8 cellular contexts compared by ENCODE assay signal in the genomic region with DNA sequence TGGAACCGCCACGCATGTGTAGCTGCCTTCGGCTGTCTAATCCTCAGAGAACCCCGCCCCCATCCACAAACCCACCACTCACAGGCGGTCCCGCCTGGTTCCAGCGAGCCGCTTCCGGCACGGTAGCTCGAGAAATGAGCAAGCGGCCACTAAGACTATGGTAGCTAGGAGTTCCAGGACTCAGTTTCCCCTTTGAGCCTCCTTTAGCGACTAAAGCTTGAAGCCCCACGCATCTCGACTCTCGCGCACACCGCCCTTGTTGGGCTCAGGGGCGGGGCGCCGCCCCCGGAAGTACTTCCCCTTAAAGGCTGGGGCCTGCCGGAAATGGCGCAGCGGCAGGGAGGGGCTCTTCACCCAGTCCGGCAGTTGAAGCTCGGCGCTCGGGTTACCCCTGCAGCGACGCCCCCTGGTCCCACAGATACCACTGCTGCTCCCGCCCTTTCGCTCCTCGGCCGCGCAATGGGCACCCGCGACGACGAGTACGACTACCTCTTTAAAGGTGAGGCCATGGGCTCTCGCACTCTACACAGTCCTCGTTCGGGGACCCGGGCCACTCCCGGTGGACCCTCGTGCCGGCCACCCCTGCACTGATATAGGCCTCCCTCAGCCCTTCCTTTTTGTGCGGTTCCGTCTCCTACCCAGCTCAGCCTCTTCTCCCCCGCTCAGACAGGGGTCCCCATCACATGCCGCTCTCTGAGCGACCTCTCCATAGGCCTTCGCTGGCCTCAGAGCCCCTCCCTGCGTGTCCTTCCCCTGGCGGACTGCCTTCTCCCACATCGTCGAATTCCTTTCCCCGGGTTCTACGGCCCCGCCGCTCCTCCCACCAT. TPM values are rescaled to one million over a fixed set of nuclear protein-coding genes. Genes with fewer than 3 reads are reported as not detected.
DNase-seq lines count a peak whose midpoint lies in the region; ATAC-seq and TF ChIP-seq lines count a peak whose summit lies in the region.

A gene (plus strand): TSS at position 365 of the 827 bp plus-strand sequence. CDS start 95 bp downstream, at position 460.

- H3K4me3 ChIP-seq in H7 (ENCODE audit: insufficient read depth, low read depth, low read length) (peak within 1 kb of the TSS; percentile 92), Loucy (ENCODE audit: low read length, poor library complexity, severe bottlenecking) (peak within 1 kb of the TSS; percentile 89), fibroblast of the aortic adventitia (ENCODE audit: low read depth, low read length) (peak within 1 kb of the TSS; percentile 73)

- in situ Hi-C loops in G401 (cut with HindIII; ENCODE audit: low sequenced_read_pairs), result loop anchor here (25.0 kb wide), 1 partner anchor 232 kb away; no protein-coding TSS in a partner anchor

- peak; percentile 98 for DNase-seq in G401 (ENCODE audit: low spot score)
- DNase-seq in H7, result peak; percentile 94
- DNase-seq in activated effector memory CD4-positive, alpha-beta T cell treated with Interleukin-2 at 50 U/mL for 16 hours, result peak; percentile 91
- DNase-seq in fibroblast of the aortic adventitia (ENCODE audit: low read depth), result peak; percentile 96
- DNase-seq in nephron progenitor cell, result peak; percentile 94
- peak; percentile 96 to 97 for DNase-seq in stimulated activated naive CD8-positive, alpha-beta T cell treated with anti-CD3 and anti-CD28 coated beads, Interleukin-15, amount 100 ng/mL, for 72 hours

- peaks cover 8% of the 10 kb centered on the region for H3K27me3 Mint-ChIP-seq in nephron progenitor cell (ENCODE audit: low read depth, poor library complexity)
- H3K27me3 Mint-ChIP-seq in stimulated activated naive CD8-positive, alpha-beta T cell treated with anti-CD3 and anti-CD28 coated beads, Interleukin-15, amount 100 ng/mL, for 72 hours, result no peaks in the 10 kb centered on the region

- peak within 1 kb of the TSS; percentile 99 for H3K27ac Mint-ChIP-seq in nephron progenitor cell
- peak within 1 kb of the TSS; percentile 93 to 100 for H3K27ac Mint-ChIP-seq in stimulated activated naive CD8-positive, alpha-beta T cell treated with anti-CD3 and anti-CD28 coated beads, Interleukin-15, amount 100 ng/mL, for 72 hours

- peaks cover 19% of the 10 kb centered on the region for H3K4me1 Mint-ChIP-seq in nephron progenitor cell
- peaks cover 36% of the 10 kb centered on the region for H3K4me1 Mint-ChIP-seq in stimulated activated naive CD8-positive, alpha-beta T cell treated with anti-CD3 and anti-CD28 coated beads, Interleukin-15, amount 100 ng/mL, for 72 hours

- H2AFZ ChIP-seq in Loucy (ENCODE audit: low read length), result peak within 1 kb of the TSS; percentile 92

- ATAC-seq in stimulated activated naive CD8-positive, alpha-beta T cell treated with anti-CD3 and anti-CD28 coated beads, Interleukin-15, amount 100 ng/mL, for 72 hours, result peak; percentile 97

- no peaks in the 10 kb centered on the region for H3F3A ChIP-seq in Loucy (ENCODE audit: low read depth)

- H3K9me2 ChIP-seq in Loucy (replicated peaks; ENCODE audit: low read depth, low read length), result no peaks in the 10 kb centered on the region

- peak within 1 kb of the TSS; percentile 99 for H3K4me3 Mint-ChIP-seq in nephron progenitor cell
- peak within 1 kb of the TSS; percentile 92 to 97 for H3K4me3 Mint-ChIP-seq in stimulated activated naive CD8-positive, alpha-beta T cell treated with anti-CD3 and anti-CD28 coated beads, Interleukin-15, amount 100 ng/mL, for 72 hours

- TF ChIP-seq CTCF in Loucy (conservative IDR thresholded peaks at IDR 0.05; ENCODE audit: low read length) (peak; percentile 45), fibroblast of the aortic adventitia (IDR thresholded peaks at IDR 0.05; ENCODE audit: insufficient read depth, low read length) (peak; percentile 38), nephron progenitor cell (IDR thresholded peaks at IDR 0.05) (no peak)

- H3K4me1 ChIP-seq in Loucy (ENCODE audit: insufficient read depth, low read length, poor library complexity, severe bottlenecking), result peaks cover 27% of the 10 kb centered on the region

- H4K20me1 ChIP-seq in Loucy (ENCODE audit: insufficient read depth, low read length, poor library complexity, severe bottlenecking), result peaks cover 44% of the 10 kb centered on the region

- H3K4me2 ChIP-seq in Loucy (ENCODE audit: low read depth, low read length, poor library complexity, severe bottlenecking), result peak within 1 kb of the TSS; percentile 98

- peaks cover 15% of the 10 kb centered on the region for H3K36me3 Mint-ChIP-seq in nephron progenitor cell (ENCODE audit: low read depth)

- H3K36me3 ChIP-seq in H7 (replicated peaks; ENCODE audit: control insufficient read depth, insufficient read depth, low read length), result peaks cover 1% of the 10 kb centered on the region; the same call in 1 of the 2 replicates
- peaks cover under 1% of the 10 kb centered on the region; the same call in 1 of the 2 replicates for H3K36me3 ChIP-seq in Loucy (ENCODE audit: insufficient read depth, low read length)

- peak within 1 kb of the TSS; percentile 89 for H3K9ac ChIP-seq in Loucy (ENCODE audit: low read depth, low read length, poor library complexity, severe bottlenecking)

- H3K9me3 ChIP-seq in Loucy (ENCODE audit: insufficient read depth, low read depth, low read length), result no peaks in the 10 kb centered on the region

- H3K27me3 ChIP-seq in H7 (ENCODE audit: control insufficient read depth, insufficient read depth, low read length) (no peaks in the 10 kb centered on the region), Loucy (ENCODE audit: insufficient read depth, low read length, poor library complexity, severe bottlenecking) (no peaks in the 10 kb centered on the region)

- peaks cover 49% of the 10 kb centered on the region for H3K79me2 ChIP-seq in Loucy (ENCODE audit: insufficient read depth, low read length)

- H3K9me3 Mint-ChIP-seq in nephron progenitor cell, result no peaks in the 10 kb centered on the region
- H3K9me3 Mint-ChIP-seq in stimulated activated naive CD8-positive, alpha-beta T cell treated with anti-CD3 and anti-CD28 coated beads, Interleukin-15, amount 100 ng/mL, for 72 hours, result no peaks in the 10 kb centered on the region

- TF ChIP-seq POLR2A in Raji (IDR thresholded peaks at IDR 0.05; ENCODE audit: insufficient read depth, low read depth, low read length), result peak; percentile 99

RNA-seq across cellular contexts. Expression of the gene that starts here (rescaled TPM):
- 280 and 333 TPM in 2 replicates for total RNA-seq in G401 (2014; rRNA removed; shearing (Covaris generic))
- 206 and 229 TPM in 2 replicates for total RNA-seq in H7 (2014; rRNA removed; shearing (Covaris generic))
- total RNA-seq in fibroblast of the aortic adventitia (ENCODE audit: low replicate concordance), result 84.5 and 218 TPM in 2 replicates

Comparison
In these comparisons a context has a peak if more than half of its experiments do, and no peak if none do; other contexts are left out.
1. Peak in every context shown above with its lines: DNase-seq, ATAC-seq and H3K4me3 ChIP-seq.